In genomic region chr17:43034623-43035293, GRCh38 we compare ENCODE assay signal across 19 cellular contexts. TPM values are rescaled to one million over a fixed set of nuclear protein-coding genes. Genes with fewer than 3 reads are reported as not detected.
DNase-seq lines count a peak whose midpoint lies in the region; ATAC-seq lines count a peak whose summit lies in the region.
"Had no signal": no experiment of that assay in that cellular context is flagged by ENCODE, and none has a peak within 500 bp of the region (broad histone marks: within the 10 kb centered on the region; RNA-seq: fewer than 3 reads in every experiment).

No MANE protein-coding gene starts in this region.

- H3K27ac Mint-ChIP-seq in activated T-cell treated with anti-CD3 and anti-CD28 coated beads, Interleukin-2, amount 50 U/mL, for 24 hours, result peak overlapping the region; percentile 8
- H3K27ac Mint-ChIP-seq in natural killer cell treated with Interleukin-12 subunit alpha and Interleukin-12 subunit beta and Interleukin-15 and Interleukin-18, amount 100 ng/mL, for 72 hours, result no peak overlapping the region
- H3K27ac Mint-ChIP-seq in activated CD4-positive, alpha-beta T cell treated with anti-CD3 and anti-CD28 coated beads, Interleukin-2, amount 10 ng/mL, durations not matched to agents 24 days and 14 days, result no peak overlapping the region
- H3K27ac Mint-ChIP-seq: activated CD8-positive, alpha-beta T cell treated with anti-CD3 and anti-CD28 coated beads for 36 hours; activated T-helper 2 cell treated with anti-CD3 and anti-CD28 coated beads, Interferon-gamma antibody, Interleukin-2, Interleukin-4, amounts not matched to agents 10 μg/mL and 5 μg/mL and 100 μg/mL, durations not matched to agents 14 hours and 24 hours and 36 hours; immature natural killer cell had no signal

- ATAC-seq in natural killer cell treated with Interleukin-12 subunit alpha and Interleukin-12 subunit beta and Interleukin-15 and Interleukin-18, amount 100 ng/mL, for 72 hours, result no peak
- ATAC-seq: activated CD8-positive, alpha-beta T cell treated with anti-CD3 and anti-CD28 coated beads for 36 hours; gastrocnemius medialis had no signal

- H3K27me3 Mint-ChIP-seq in activated T-cell treated with anti-CD3 and anti-CD28 coated beads, Interleukin-2, amount 50 U/mL, for 24 hours, result no peaks in the 10 kb centered on the region
- H3K27me3 Mint-ChIP-seq in natural killer cell treated with Interleukin-12 subunit alpha and Interleukin-12 subunit beta and Interleukin-15 and Interleukin-18, amount 100 ng/mL, for 72 hours, result no peaks in the 10 kb centered on the region
- no peaks in the 10 kb centered on the region for H3K27me3 Mint-ChIP-seq in activated CD4-positive, alpha-beta T cell treated with anti-CD3 and anti-CD28 coated beads, Interleukin-2, amount 10 ng/mL, durations not matched to agents 24 days and 14 days
- H3K27me3 Mint-ChIP-seq: activated CD8-positive, alpha-beta T cell treated with anti-CD3 and anti-CD28 coated beads for 36 hours; CD4-positive, CD25-positive, alpha-beta regulatory T cell had no signal

- H3K36me3 Mint-ChIP-seq in activated T-cell treated with anti-CD3 and anti-CD28 coated beads, Interleukin-2, amount 50 U/mL, for 24 hours (ENCODE audit: low read depth), result no peaks in the 10 kb centered on the region
- no peaks in the 10 kb centered on the region for H3K36me3 Mint-ChIP-seq in natural killer cell treated with Interleukin-12 subunit alpha and Interleukin-12 subunit beta and Interleukin-15 and Interleukin-18, amount 100 ng/mL, for 72 hours
- H3K36me3 Mint-ChIP-seq in activated CD4-positive, alpha-beta T cell treated with anti-CD3 and anti-CD28 coated beads, Interleukin-2, amount 10 ng/mL, durations not matched to agents 24 days and 14 days (ENCODE audit: low read depth), result no peaks in the 10 kb centered on the region
- H3K36me3 Mint-ChIP-seq: CD4-positive, CD25-positive, alpha-beta regulatory T cell; immature natural killer cell had no signal

- no peaks in the 10 kb centered on the region for H3K4me1 Mint-ChIP-seq in activated T-cell treated with anti-CD3 and anti-CD28 coated beads, Interleukin-2, amount 50 U/mL, for 24 hours (ENCODE audit: low read depth)
- H3K4me1 Mint-ChIP-seq in natural killer cell treated with Interleukin-12 subunit alpha and Interleukin-12 subunit beta and Interleukin-15 and Interleukin-18, amount 100 ng/mL, for 72 hours (ENCODE audit: low read depth in 2 of 2), result no peaks in the 10 kb centered on the region
- H3K4me1 Mint-ChIP-seq in activated CD4-positive, alpha-beta T cell treated with anti-CD3 and anti-CD28 coated beads, Interleukin-2, amount 10 ng/mL, durations not matched to agents 24 days and 14 days, result no peaks in the 10 kb centered on the region
- H3K4me1 Mint-ChIP-seq: immature natural killer cell had no signal

- peaks cover 30% of the 10 kb centered on the region for H3K4me1 ChIP-seq in iPS-20b (ENCODE audit: insufficient read depth, low read length)
- H3K4me1 ChIP-seq: Peyer's patch had no signal

- intact Hi-C loops in activated CD4-positive, alpha-beta T cell treated with anti-CD3 and anti-CD28 coated beads, Interleukin-2, amount 10 ng/mL, durations not matched to agents 24 days and 14 days (cut with micrococcal nuclease), result no loop called here

- peak overlapping the region; percentile 70; the same call in 1 of the 2 replicates for H3K9ac ChIP-seq in iPS-20b (ENCODE audit: low read depth, low read length)

- H3K27me3 ChIP-seq in iPS-20b (ENCODE audit: insufficient read depth, low read length), result no peaks in the 10 kb centered on the region
- H3K27me3 ChIP-seq: gastrocnemius medialis, Peyer's patch had no signal

- no peaks in the 10 kb centered on the region for H3K9me3 Mint-ChIP-seq in activated T-cell treated with anti-CD3 and anti-CD28 coated beads, Interleukin-2, amount 50 U/mL, for 24 hours
- H3K9me3 Mint-ChIP-seq in natural killer cell treated with Interleukin-12 subunit alpha and Interleukin-12 subunit beta and Interleukin-15 and Interleukin-18, amount 100 ng/mL, for 72 hours, result no peaks in the 10 kb centered on the region
- no peaks in the 10 kb centered on the region for H3K9me3 Mint-ChIP-seq in activated CD4-positive, alpha-beta T cell treated with anti-CD3 and anti-CD28 coated beads, Interleukin-2, amount 10 ng/mL, durations not matched to agents 24 days and 14 days
- H3K9me3 Mint-ChIP-seq: activated CD8-positive, alpha-beta T cell treated with anti-CD3 and anti-CD28 coated beads for 36 hours; activated T-helper 2 cell treated with anti-CD3 and anti-CD28 coated beads, Interferon-gamma antibody, Interleukin-2, Interleukin-4, amounts not matched to agents 10 μg/mL and 5 μg/mL and 100 μg/mL, durations not matched to agents 14 hours and 24 hours and 36 hours; CD4-positive, CD25-positive, alpha-beta regulatory T cell; immature natural killer cell had no signal

- peak overlapping the region; percentile 22 for H3K27ac ChIP-seq in iPS-20b (ENCODE audit: low read length)
- peak overlapping the region; percentile 44 for H3K27ac ChIP-seq in substantia nigra (ENCODE audit: low read depth, low read length, poor library complexity, severe bottlenecking)
- H3K27ac ChIP-seq: gastrocnemius medialis, Peyer's patch had no signal

- no peaks in the 10 kb centered on the region for H3K9me3 ChIP-seq in iPS-20b (ENCODE audit: insufficient read depth, low read depth, low read length)
- H3K9me3 ChIP-seq: gastrocnemius medialis, Peyer's patch had no signal

- no peak overlapping the region for H3K4me3 Mint-ChIP-seq in activated T-cell treated with anti-CD3 and anti-CD28 coated beads, Interleukin-2, amount 50 U/mL, for 24 hours
- H3K4me3 Mint-ChIP-seq in natural killer cell treated with Interleukin-12 subunit alpha and Interleukin-12 subunit beta and Interleukin-15 and Interleukin-18, amount 100 ng/mL, for 72 hours, result no peak overlapping the region
- H3K4me3 Mint-ChIP-seq in activated CD4-positive, alpha-beta T cell treated with anti-CD3 and anti-CD28 coated beads, Interleukin-2, amount 10 ng/mL, durations not matched to agents 24 days and 14 days, result no peak overlapping the region
- H3K4me3 Mint-ChIP-seq: activated CD8-positive, alpha-beta T cell treated with anti-CD3 and anti-CD28 coated beads for 36 hours; CD4-positive, CD25-positive, alpha-beta regulatory T cell; immature natural killer cell had no signal

- DNase-seq in activated T-cell treated with anti-CD3 and anti-CD28 coated beads, Interleukin-2, amount 50 U/mL, for 24 hours, result no peak
- no peak for DNase-seq in activated T-cell treated with anti-CD3 and anti-CD28 coated beads, Interleukin-2, amount 50 U/mL, for 1 hour
- DNase-seq in substantia nigra (lab: John Stamatoyannopoulos, UW), result peak in 1 of 49 donors; percentile 34
- DNase-seq in natural killer cell treated with Interleukin-12 subunit alpha and Interleukin-12 subunit beta and Interleukin-15 and Interleukin-18, amount 100 ng/mL, for 72 hours (ENCODE audit: low spot score), result no peak
- no peak for DNase-seq in activated CD4-positive, alpha-beta T cell treated with anti-CD3 and anti-CD28 coated beads, Interleukin-2, amount 10 ng/mL, durations not matched to agents 24 days and 14 days
- DNase-seq: activated CD8-positive, alpha-beta T cell treated with anti-CD3 and anti-CD28 coated beads for 36 hours; amniotic stem cell; CD4-positive, CD25-positive, alpha-beta regulatory T cell; DND-41; gastrocnemius medialis; immature natural killer cell; Kasumi-1; mammary epithelial cell; occipital lobe; Peyer's patch; stimulated activated CD4-positive, alpha-beta T cell treated with anti-CD3 and anti-CD28 coated beads, Interleukin-4, amount 100 ng/mL, for 24 hours had no signal

- H3K36me3 ChIP-seq in iPS-20b (ENCODE audit: insufficient read depth, low read depth, low read length), result no peaks in the 10 kb centered on the region
- H3K36me3 ChIP-seq: gastrocnemius medialis, Peyer's patch had no signal

- peak overlapping the region; percentile 44 for H3K4me3 ChIP-seq in iPS-20b (ENCODE audit: low read length)
- H3K4me3 ChIP-seq: gastrocnemius medialis, Peyer's patch had no signal

RNA-seq across cellular contexts. Expression of gene RND2, which starts 9.7 kb away (rescaled TPM):
- not detected for total RNA-seq in natural killer cell treated with Interleukin-12 subunit alpha and Interleukin-12 subunit beta and Interleukin-15 and Interleukin-18, amount 100 ng/mL, for 72 hours
- total RNA-seq in activated CD4-positive, alpha-beta T cell treated with anti-CD3 and anti-CD28 coated beads, Interleukin-2, amount 10 ng/mL, durations not matched to agents 24 days and 14 days, result 0.07 TPM in 2 replicates
- total RNA-seq: A172; activated CD8-positive, alpha-beta T cell treated with anti-CD3 and anti-CD28 coated beads for 36 hours; CD4-positive, CD25-positive, alpha-beta regulatory T cell had no signal

RNA-seq across cellular contexts. Expression of gene VAT1, which starts 12.6 kb away (rescaled TPM):
- total RNA-seq in natural killer cell treated with Interleukin-12 subunit alpha and Interleukin-12 subunit beta and Interleukin-15 and Interleukin-18, amount 100 ng/mL, for 72 hours, result 10 to 100 TPM in 1 of 2 donors, 1 to 10 TPM in 1; 9.0 to 19.0 TPM
- total RNA-seq in activated CD4-positive, alpha-beta T cell treated with anti-CD3 and anti-CD28 coated beads, Interleukin-2, amount 10 ng/mL, durations not matched to agents 24 days and 14 days, result 17.9 and 18.8 TPM in 2 replicates

RNA-seq across cellular contexts. Expression of gene IFI35, which starts 28.2 kb away (rescaled TPM):
- 10 to 100 TPM; 65.0 to 82.7 TPM for total RNA-seq in natural killer cell treated with Interleukin-12 subunit alpha and Interleukin-12 subunit beta and Interleukin-15 and Interleukin-18, amount 100 ng/mL, for 72 hours
- total RNA-seq in activated CD4-positive, alpha-beta T cell treated with anti-CD3 and anti-CD28 coated beads, Interleukin-2, amount 10 ng/mL, durations not matched to agents 24 days and 14 days, result 51.9 and 55.2 TPM in 2 replicates

RNA-seq across cellular contexts. Expression of gene RPL27, which starts 36.5 kb away (rescaled TPM):
- total RNA-seq in natural killer cell treated with Interleukin-12 subunit alpha and Interleukin-12 subunit beta and Interleukin-15 and Interleukin-18, amount 100 ng/mL, for 72 hours, result 100 to 1,000 TPM; 619 to 763 TPM
- 1,178 and 1,206 TPM in 2 replicates for total RNA-seq in activated CD4-positive, alpha-beta T cell treated with anti-CD3 and anti-CD28 coated beads, Interleukin-2, amount 10 ng/mL, durations not matched to agents 24 days and 14 days

RNA-seq across cellular contexts. Expression of gene RUNDC1, which starts 54.4 kb away (rescaled TPM):
- total RNA-seq in natural killer cell treated with Interleukin-12 subunit alpha and Interleukin-12 subunit beta and Interleukin-15 and Interleukin-18, amount 100 ng/mL, for 72 hours, result 10 to 100 TPM; 17.9 to 19.0 TPM
- 20.2 and 20.5 TPM in 2 replicates for total RNA-seq in activated CD4-positive, alpha-beta T cell treated with anti-CD3 and anti-CD28 coated beads, Interleukin-2, amount 10 ng/mL, durations not matched to agents 24 days and 14 days
